Comparison of ENCODE assay signal across 12 cellular contexts in the genomic region with DNA sequence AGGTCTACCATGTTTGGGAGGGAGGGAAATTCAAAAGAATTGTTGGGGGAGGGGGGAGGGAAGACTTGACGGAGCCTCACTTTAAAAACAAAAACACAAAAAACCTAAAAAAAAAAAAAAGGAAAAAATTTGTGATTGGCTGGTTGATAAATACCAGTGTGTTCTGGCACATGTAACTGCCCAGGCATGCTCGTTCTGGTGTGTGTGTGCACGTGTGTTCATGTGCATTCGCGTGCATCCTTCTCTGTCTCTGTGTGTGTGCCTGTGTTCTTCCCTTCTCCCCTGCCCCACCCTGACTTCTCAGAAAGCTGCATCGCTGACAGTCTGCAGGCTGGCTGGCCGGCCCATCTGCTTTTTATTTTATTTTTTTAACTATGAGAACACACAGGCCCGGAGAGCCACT. TPM values are rescaled to one million over a fixed set of nuclear protein-coding genes. Genes with fewer than 3 reads are reported as not detected.
DNase-seq lines count a peak whose midpoint lies in the region; ATAC-seq and TF ChIP-seq lines count a peak whose summit lies in the region.
"Had no signal": no experiment of that assay in that cellular context is flagged by ENCODE, and none has a peak within 500 bp of the region (broad histone marks: within the 10 kb centered on the region; RNA-seq: fewer than 3 reads in every experiment).

No MANE protein-coding gene starts in this region.

- H3K79me2 ChIP-seq in OCI-LY7 (ENCODE audit: insufficient read depth, low read depth, low read length): no peaks in the 10 kb centered on the region

- no peak overlapping the region for H3K4me3 ChIP-seq in OCI-LY7 (ENCODE audit: low read depth, low read length, poor library complexity, severe bottlenecking)
- H3K4me3 ChIP-seq: esophagus squamous epithelium had no signal

- peak overlapping the region; percentile 88 for H3K4me3 Mint-ChIP-seq in CD4-positive, alpha-beta T cell
- H3K4me3 Mint-ChIP-seq in activated naive CD8-positive, alpha-beta T cell treated with anti-CD3 and anti-CD28 coated beads for 36 hours: peak overlapping the region; percentile 73
- peak overlapping the region; percentile 65 to 92 (median 78) for H3K4me3 Mint-ChIP-seq in naive thymus-derived CD8-positive, alpha-beta T cell
- H3K4me3 Mint-ChIP-seq: activated B cell treated with CpG ODN at 0.5 μM for 24 hours had no signal

- POLR2A ChIA-PET in CD4-positive, alpha-beta T cell (lab: Charles Lee): interaction anchor here (0.8 to 5.9 kb wide), 13 partner anchors 11 to 804 kb away, joined by 3 to 75 read pairs (median 4); partner anchors contain the start of gene ADSL
- POLR2A ChIA-PET in OCI-LY7 (lab: Charles Lee): interaction anchor here (0.6 to 1.0 kb wide), 2 partner anchors 24 to 46 kb away, joined by 5 to 8 read pairs; no protein-coding TSS in a partner anchor
- POLR2A ChIA-PET in naive thymus-derived CD8-positive, alpha-beta T cell (lab: Charles Lee): interaction anchor here (0.6 to 7.4 kb wide), 18 partner anchors 11 to 1578 kb away, joined by 3 to 189 read pairs (median 5); partner anchors contain the start of gene ADSL

- BruUV-seq in OCI-LY7 (replicated peaks; lab: Mats Ljungman, UMichigan): TSS peak; percentile 47

- H3K9me2 ChIP-seq in OCI-LY7 (ENCODE audit: insufficient read depth, low read length): no peaks in the 10 kb centered on the region

- in situ Hi-C loops in GM13977 (cut with MboI; ENCODE audit: low pct_unique_long_range_greater_than_20kb, low sequenced_read_pairs, unreplicated experiment): no loop called here

- no peaks in the 10 kb centered on the region for H3K27me3 Mint-ChIP-seq in CD4-positive, alpha-beta T cell
- no peaks in the 10 kb centered on the region for H3K27me3 Mint-ChIP-seq in activated naive CD8-positive, alpha-beta T cell treated with anti-CD3 and anti-CD28 coated beads for 36 hours
- H3K27me3 Mint-ChIP-seq in naive thymus-derived CD8-positive, alpha-beta T cell: no peaks in the 10 kb centered on the region
- H3K27me3 Mint-ChIP-seq: activated B cell treated with CpG ODN at 0.5 μM for 24 hours had no signal

- peak overlapping the region; percentile 71 for H3K27ac ChIP-seq in CD4-positive, alpha-beta T cell (ENCODE audit: low read depth, low read length)
- no peak overlapping the region for H3K27ac ChIP-seq in OCI-LY7 (ENCODE audit: low read depth, low read length, poor library complexity, severe bottlenecking)
- H3K27ac ChIP-seq: neutrophil had no signal

- H3K27ac Mint-ChIP-seq in CD4-positive, alpha-beta T cell: peak overlapping the region; percentile 97
- H3K27ac Mint-ChIP-seq in activated naive CD8-positive, alpha-beta T cell treated with anti-CD3 and anti-CD28 coated beads for 36 hours: peak overlapping the region; percentile 94
- H3K27ac Mint-ChIP-seq in naive thymus-derived CD8-positive, alpha-beta T cell: peak overlapping the region; percentile 92 to 99 (median 98)
- H3K27ac Mint-ChIP-seq: activated B cell treated with CpG ODN at 0.5 μM for 24 hours had no signal

- no peaks in the 10 kb centered on the region for H3K9me3 Mint-ChIP-seq in CD4-positive, alpha-beta T cell
- H3K9me3 Mint-ChIP-seq in activated naive CD8-positive, alpha-beta T cell treated with anti-CD3 and anti-CD28 coated beads for 36 hours: no peaks in the 10 kb centered on the region
- no peaks in the 10 kb centered on the region for H3K9me3 Mint-ChIP-seq in naive thymus-derived CD8-positive, alpha-beta T cell
- H3K9me3 Mint-ChIP-seq: activated B cell treated with CpG ODN at 0.5 μM for 24 hours had no signal

- H3K36me3 ChIP-seq in OCI-LY7 (ENCODE audit: insufficient read depth, low read length): peaks cover 47% of the 10 kb centered on the region

- H3K4me2 ChIP-seq in OCI-LY7 (ENCODE audit: low read length): no peak overlapping the region

- TF ChIP-seq CTCF in CD4-positive, alpha-beta T cell (IDR thresholded peaks at IDR 0.05): no peak
- TF ChIP-seq CTCF in OCI-LY7 (conservative IDR thresholded peaks at IDR 0.05; ENCODE audit: low read length): no peak
- TF ChIP-seq CTCF in GM13977 (IDR thresholded peaks at IDR 0.05; ENCODE audit: extremely low read depth, insufficient read depth, missing control alignments): no peak

- CTCF ChIA-PET in CD4-positive, alpha-beta T cell (lab: Charles Lee): interaction anchor here (1.0 to 2.0 kb wide), 3 partner anchors 24 to 82 kb away, joined by 3 to 4 read pairs (median 3); no protein-coding TSS in a partner anchor
- CTCF ChIA-PET in OCI-LY7 (lab: Charles Lee; ENCODE audit: unreplicated experiment): no interaction called here

- no peaks in the 10 kb centered on the region for H3K27me3 ChIP-seq in CD4-positive, alpha-beta T cell (ENCODE audit: control insufficient read depth, insufficient read depth, low read length)
- H3K27me3 ChIP-seq: esophagus squamous epithelium, neutrophil had no signal

- H3K36me3 Mint-ChIP-seq in CD4-positive, alpha-beta T cell (ENCODE audit: low read depth): peaks cover 74% of the 10 kb centered on the region
- peaks cover 29% of the 10 kb centered on the region for H3K36me3 Mint-ChIP-seq in activated naive CD8-positive, alpha-beta T cell treated with anti-CD3 and anti-CD28 coated beads for 36 hours
- peaks cover 0 to 47% (median 30%) of the 10 kb centered on the region in 3 donors for H3K36me3 Mint-ChIP-seq in naive thymus-derived CD8-positive, alpha-beta T cell

- H3K4me1 Mint-ChIP-seq in CD4-positive, alpha-beta T cell (ENCODE audit: low read depth): peaks cover 90% of the 10 kb centered on the region
- H3K4me1 Mint-ChIP-seq in activated naive CD8-positive, alpha-beta T cell treated with anti-CD3 and anti-CD28 coated beads for 36 hours: peaks cover 70% of the 10 kb centered on the region
- peaks cover 26 to 80% (median 74%) of the 10 kb centered on the region in 4 donors for H3K4me1 Mint-ChIP-seq in naive thymus-derived CD8-positive, alpha-beta T cell

- H4K20me1 ChIP-seq in OCI-LY7 (ENCODE audit: insufficient read depth, low read length): no peaks in the 10 kb centered on the region

- peak; percentile 15 for ATAC-seq in CD4-positive, alpha-beta T cell (ENCODE audit: poor library complexity)
- ATAC-seq in naive thymus-derived CD8-positive, alpha-beta T cell: peak in 1 of 2 donors; percentile 18
- no peak for ATAC-seq in HG03460 (IDR thresholded peaks at IDR 0.05; ENCODE audit: unreplicated experiment)

- DNase-seq in CD4-positive, alpha-beta T cell: peak in 5 of 10 experiments; percentile 22 to 36 (median 32)
- no peak for DNase-seq in OCI-LY7 (ENCODE audit: low spot score)
- no peak for DNase-seq in activated naive CD8-positive, alpha-beta T cell treated with anti-CD3 and anti-CD28 coated beads for 36 hours
- DNase-seq in naive thymus-derived CD8-positive, alpha-beta T cell: peak in 4 of 10 donors; percentile 35 to 57 (median 46)
- no peak for DNase-seq in HCEC 1CT
- DNase-seq in T1000 (lab: John Stamatoyannopoulos, UW): no peak
- no peak for DNase-seq in GM13977 (ENCODE audit: low spot score)
- DNase-seq: activated B cell treated with CpG ODN at 0.5 μM for 24 hours, esophagus squamous epithelium, substantia nigra had no signal

- no peaks in the 10 kb centered on the region for H3K4me1 ChIP-seq in OCI-LY7 (ENCODE audit: insufficient read depth, low read length, poor library complexity, severe bottlenecking)

- no peaks in the 10 kb centered on the region for H3K9me3 ChIP-seq in CD4-positive, alpha-beta T cell (ENCODE audit: control insufficient read depth, low read length)
- H3K9me3 ChIP-seq in OCI-LY7 (ENCODE audit: low read length): no peaks in the 10 kb centered on the region
- H3K9me3 ChIP-seq: esophagus squamous epithelium, neutrophil had no signal

- intact Hi-C loops in CD4-positive, alpha-beta T cell (cut with DNase I, micrococcal nuclease): loop anchor here (1.0 to 2.0 kb wide), 4 partner anchors 9 to 33 kb away; no protein-coding TSS in a partner anchor
- intact Hi-C loops in OCI-LY7 (cut with micrococcal nuclease; ENCODE audit: unreplicated experiment): no loop called here

- no peak overlapping the region for H2AFZ ChIP-seq in OCI-LY7 (ENCODE audit: low read length)

RNA-seq across cellular contexts. Expression of gene ADSL, which starts 22.6 kb away (rescaled TPM):
- total RNA-seq in CD4-positive, alpha-beta T cell: 10 to 100 TPM; 62.9 to 75.3 TPM
- total RNA-seq in OCI-LY7 (2014; rRNA removed; shearing (Covaris generic)): 117 and 141 TPM in 2 replicates
- total RNA-seq in OCI-LY7 (2022): 120 and 137 TPM in 2 replicates
- 100 to 1,000 TPM; 174 to 178 TPM for total RNA-seq in activated naive CD8-positive, alpha-beta T cell treated with anti-CD3 and anti-CD28 coated beads for 36 hours
- total RNA-seq in naive thymus-derived CD8-positive, alpha-beta T cell: 10 to 100 TPM; 63.2 to 65.6 TPM
- polyA plus RNA-seq in naive thymus-derived CD8-positive, alpha-beta T cell: 100 to 1,000 TPM in 1 of 3 donors, 10 to 100 TPM in 2; 97.0 to 130 (median 100.0) TPM

RNA-seq across cellular contexts. Expression of gene SGSM3, which starts 46.7 kb away (rescaled TPM):
- 10 to 100 TPM; 87.9 to 89.9 TPM for total RNA-seq in CD4-positive, alpha-beta T cell
- 168 and 197 TPM in 2 replicates for total RNA-seq in OCI-LY7 (2014; rRNA removed; shearing (Covaris generic))
- total RNA-seq in OCI-LY7 (2022): 130 and 144 TPM in 2 replicates
- total RNA-seq in activated naive CD8-positive, alpha-beta T cell treated with anti-CD3 and anti-CD28 coated beads for 36 hours: 10 to 100 TPM; 37.6 to 41.4 TPM
- total RNA-seq in naive thymus-derived CD8-positive, alpha-beta T cell: 100 to 1,000 TPM; 117 to 118 TPM
- 10 to 100 TPM; 53.3 to 63.3 (median 62.0) TPM for polyA plus RNA-seq in naive thymus-derived CD8-positive, alpha-beta T cell
